Comparison of ENCODE assay signal across 8 cellular contexts in genomic region chr2:215002500-215002899, GRCh38.
A peak's percentile ranks its signal among the peaks of the same experiment; 100 is the strongest.
DNase-seq lines count a peak whose midpoint lies in the region; ATAC-seq and TF ChIP-seq lines count a peak whose summit lies in the region.

No MANE protein-coding gene starts in this region.

- CTCF ChIA-PET in A673 (lab: Charles Lee): no interaction called here

- POLR2A ChIA-PET in A673 (lab: Charles Lee; ENCODE audit: low non-redundant PET): no interaction called here

- H3K4me1 ChIP-seq in A673 (ENCODE audit: insufficient read depth, low read length, poor library complexity, severe bottlenecking): no peaks in the 10 kb centered on the region

- no peaks in the 10 kb centered on the region for H3K27me3 ChIP-seq in A673 (replicated peaks; ENCODE audit: insufficient read depth, low read depth, low read length, poor library complexity)

- intact Hi-C loops in A673 (cut with micrococcal nuclease; ENCODE audit: unreplicated experiment): loop anchor here (10.0 kb wide), 1 partner anchor 1198 kb away; no protein-coding TSS in a partner anchor

- H3K27ac ChIP-seq in A673 (ENCODE audit: low read depth, low read length, poor library complexity, severe bottlenecking): no peak overlapping the region

- DNase-seq in A673 (ENCODE audit: low spot score): peak; percentile 64
- DNase-seq in OCI-M1 (lab: John Stamatoyannopoulos, UW): peak; percentile 64
- DNase-seq in fibroblast of mammary gland (ENCODE audit: low read depth): peak; percentile 47
- peak; percentile 31 for DNase-seq in retina
- DNase-seq in DMS79 (lab: John Stamatoyannopoulos, UW): no peak
- no peak for DNase-seq in NCI-H1694 treated with DMSO at 0.1 percent for 48 hours (lab: John Stamatoyannopoulos, UW)

- peak; percentile 67 for ATAC-seq in HG03280 (IDR thresholded peaks at IDR 0.05; ENCODE audit: unreplicated experiment)

- BruUV-seq in A673 (replicated peaks; lab: Mats Ljungman, UMichigan): no TSS peak

- TF ChIP-seq CTCF in A673 (conservative IDR thresholded peaks at IDR 0.05; ENCODE audit: low read depth, low read length): peak; percentile 63
- TF ChIP-seq CTCF in GM12874 (IDR thresholded peaks at IDR 0.05; ENCODE audit: insufficient read depth, low read depth, low read length): peak; percentile 31; the same call in 1 of the 2 replicates
- peak; percentile 55 for TF ChIP-seq CTCF in fibroblast of mammary gland (conservative IDR thresholded peaks at IDR 0.05; ENCODE audit: control insufficient read depth, insufficient read depth, low read depth, low read length)

- H3K9me3 ChIP-seq in A673 (ENCODE audit: low read depth, low read length, poor library complexity, severe bottlenecking): no peaks in the 10 kb centered on the region

- H3K4me3 ChIP-seq in A673 (ENCODE audit: low read depth, low read length, poor library complexity, severe bottlenecking) (no peak overlapping the region), fibroblast of mammary gland (ENCODE audit: control insufficient read depth, low read depth, low read length) (no peak overlapping the region)

- no peaks in the 10 kb centered on the region for H3K36me3 ChIP-seq in A673 (ENCODE audit: insufficient read depth, low read length, poor library complexity, severe bottlenecking)

Comparison
In these comparisons a context has a peak if more than half of its experiments do, and no peak if none do; other contexts are left out.
1. DNase-seq: peak in A673 (single experiment), OCI-M1 (single experiment), fibroblast of mammary gland (single experiment) and retina (single experiment); none in DMS79 (single experiment) and NCI-H1694 treated with DMSO at 0.1 percent for 48 hours (single experiment).
2. Peak in every context shown above with its lines, with median percentiles within 50 percentile points of each other: CTCF ChIP-seq.